Comparison of ENCODE assay signal across 8 cellular contexts in genomic region chr10:103397191-103397825, GRCh38. TPM values are rescaled to one million over a fixed set of nuclear protein-coding genes. Genes with fewer than 3 reads are reported as not detected.
DNase-seq lines count a peak whose midpoint lies in the region; ATAC-seq and TF ChIP-seq lines count a peak whose summit lies in the region.

No MANE protein-coding gene starts in this region.

- peaks cover 23% of the 10 kb centered on the region for H3K79me2 ChIP-seq in parathyroid adenoma

- H3K4me1 ChIP-seq in Panc1 (ENCODE audit: control insufficient read depth, insufficient read depth, low read length), result peaks cover 27% of the 10 kb centered on the region
- peaks cover 8% of the 10 kb centered on the region for H3K4me1 ChIP-seq in parathyroid adenoma

- in situ Hi-C loops in Panc1 (cut with HindIII; ENCODE audit: low pct_unique_long_range_greater_than_20kb, low sequenced_read_pairs), result loop anchor here (10.0 kb wide), 1 partner anchor 77 kb away; the partner anchor contains the start of gene CALHM3

- peak overlapping the region; percentile 87 for H3K4me2 ChIP-seq in parathyroid adenoma (ENCODE audit: low read length)

- peaks cover 70% of the 10 kb centered on the region for H3K36me3 ChIP-seq in Panc1 (ENCODE audit: control insufficient read depth, insufficient read depth, low read length)
- no peaks in the 10 kb centered on the region for H3K36me3 ChIP-seq in parathyroid adenoma (ENCODE audit: control insufficient read depth, insufficient read depth, low read length)

- no peak for ATAC-seq in Panc1
- no peak for ATAC-seq in GM19452 (IDR thresholded peaks at IDR 0.05; ENCODE audit: unreplicated experiment)

- CTCF ChIA-PET in Panc1 (lab: Charles Lee), result interaction anchor here (0.6 kb wide), 1 partner anchor 22 kb away, joined by 8 read pairs; no protein-coding TSS in a partner anchor

- H2AFZ ChIP-seq in parathyroid adenoma, result peak overlapping the region; percentile 87

- POLR2A ChIA-PET in Panc1 (lab: Charles Lee), result interaction anchor here (0.5 kb wide), 1 partner anchor 233 kb away, joined by 3 read pairs; no protein-coding TSS in a partner anchor

- H3K27ac ChIP-seq in Panc1 (ENCODE audit: low read length) (peak overlapping the region; percentile 97), epithelial cell of prostate (peak overlapping the region; percentile 63), parathyroid adenoma (no peak overlapping the region)

- TF ChIP-seq CTCF in Panc1 (IDR thresholded peaks at IDR 0.05), result no peak
- no peak for TF ChIP-seq CTCF in parathyroid adenoma (IDR thresholded peaks at IDR 0.05)

- H3K9ac ChIP-seq in parathyroid adenoma, result no peak overlapping the region

- BruUV-seq in Panc1 (replicated peaks; lab: Mats Ljungman, UMichigan), result no TSS peak

- DNase-seq in Panc1 (ENCODE audit: low read depth, low spot score), result no peak
- no peak for DNase-seq in epithelial cell of prostate (ENCODE audit: low read depth, low spot score)
- DNase-seq in DMS114 treated with DMSO at 0.1 percent for 48 hours (lab: John Stamatoyannopoulos, UW; ENCODE audit: unreplicated experiment), result no peak
- DNase-seq in NCI-H187 treated with DMSO at 0.1 percent for 48 hours (lab: John Stamatoyannopoulos, UW), result no peak
- no peak for DNase-seq in ecto neural progenitor cell (ENCODE audit: low spot score)

- no peaks in the 10 kb centered on the region for H3K9me3 ChIP-seq in Panc1 (ENCODE audit: control insufficient read depth, insufficient read depth, low read depth, low read length)
- no peaks in the 10 kb centered on the region for H3K9me3 ChIP-seq in parathyroid adenoma (ENCODE audit: control insufficient read depth, low read length)

- H3K4me3 ChIP-seq in GM08714 (ENCODE audit: low read length) (peak overlapping the region; percentile 95), Panc1 (ENCODE audit: low read depth in 2 of 2, low read length in 2 of 2) (peak overlapping the region; percentile 94 to 95), parathyroid adenoma (ENCODE audit: low read depth, low read length) (peak overlapping the region; percentile 95)

- H3K27me3 ChIP-seq in Panc1 (ENCODE audit: control insufficient read depth, insufficient read depth, low read length) (no peaks in the 10 kb centered on the region), parathyroid adenoma (ENCODE audit: control insufficient read depth, insufficient read depth, low read length) (no peaks in the 10 kb centered on the region)

- intact Hi-C loops in Panc1 (cut with micrococcal nuclease; ENCODE audit: unreplicated experiment), result no loop called here

RNA-seq across cellular contexts. Expression of gene PDCD11, which starts 0.9 kb away (rescaled TPM):
- total RNA-seq in Panc1 (2021; ENCODE audit: unreplicated experiment), result 92.8 TPM
- 62.5 TPM for polyA plus RNA-seq in Panc1 (2012; ENCODE audit: insufficient read length)

RNA-seq across cellular contexts. Expression of gene ATP5MK, which starts 1.0 kb away (rescaled TPM):
- 694 TPM for total RNA-seq in Panc1 (2021; ENCODE audit: unreplicated experiment)
- 427 TPM for polyA plus RNA-seq in Panc1 (2012; ENCODE audit: insufficient read length)

RNA-seq across cellular contexts. Expression of gene TAF5, which starts 29.5 kb away (rescaled TPM):
- total RNA-seq in Panc1 (2021; ENCODE audit: unreplicated experiment), result 6.0 TPM
- polyA plus RNA-seq in Panc1 (2012; ENCODE audit: insufficient read length), result 3.0 TPM

RNA-seq across cellular contexts. Expression of gene PCGF6, which starts 46.4 kb away (rescaled TPM):
- total RNA-seq in Panc1 (2021; ENCODE audit: unreplicated experiment), result 18.0 TPM
- polyA plus RNA-seq in Panc1 (2012; ENCODE audit: insufficient read length), result 10.7 TPM

RNA-seq across cellular contexts. Expression of gene CALHM2, which starts 54.9 kb away (rescaled TPM):
- total RNA-seq in Panc1 (2021; ENCODE audit: unreplicated experiment), result 5.9 TPM
- polyA plus RNA-seq in Panc1 (2012; ENCODE audit: insufficient read length), result 9.9 TPM
